ENCODE assay signal across 25 cellular contexts in the genomic region with DNA sequence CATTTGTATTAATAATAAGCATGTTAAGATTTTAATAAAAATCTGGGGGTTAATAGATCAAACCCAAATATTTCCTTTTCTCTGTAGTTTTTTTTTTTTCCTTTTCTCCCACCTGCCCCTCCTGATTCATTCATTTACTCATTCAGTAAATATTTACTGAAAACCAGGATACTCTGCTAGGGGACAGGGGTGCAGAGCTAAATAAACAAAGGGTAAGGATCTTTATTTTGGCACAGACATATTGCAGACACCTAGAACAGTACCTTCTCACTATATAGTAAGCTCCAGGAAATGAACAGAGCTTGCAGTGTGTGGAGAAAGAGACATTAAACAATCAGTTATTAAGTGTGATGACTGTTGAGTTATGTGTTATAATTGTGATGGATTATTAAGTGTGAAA.
DNase-seq lines count a peak whose midpoint lies in the region; ATAC-seq, FAIRE-seq and TF ChIP-seq lines count a peak whose summit lies in the region.
"Had no signal": no experiment of that assay in that cellular context is flagged by ENCODE, and none has a peak within 500 bp of the region (broad histone marks: within the 10 kb centered on the region; RNA-seq: fewer than 3 reads in every experiment).

No MANE protein-coding gene starts in this region.

- no peak for TF ChIP-seq EP300 in A549 (IDR thresholded peaks at IDR 0.05)

- peaks cover 32% of the 10 kb centered on the region for H3K4me1 ChIP-seq in A549
- H3K4me1 ChIP-seq in pancreas: no peaks in the 10 kb centered on the region
- H3K4me1 ChIP-seq: BE2C had no signal

- H3K27ac Mint-ChIP-seq in activated T-helper 1 cell treated with anti-CD3 and anti-CD28 coated beads, Interleukin-12 subunit alpha, Interleukin-12 subunit beta, Interleukin-2, Interleukin-4 antibody, amounts not matched to agents 30 ng/mL and 10 ng/mL and 1 ng/mL, durations not matched to agents 14 hours and 24 hours and 36 hours: no peak overlapping the region
- H3K27ac Mint-ChIP-seq: CD14-positive monocyte; CD8-positive, alpha-beta memory T cell; H9 had no signal

- H3K4me1 Mint-ChIP-seq in activated T-helper 1 cell treated with anti-CD3 and anti-CD28 coated beads, Interleukin-12 subunit alpha, Interleukin-12 subunit beta, Interleukin-2, Interleukin-4 antibody, amounts not matched to agents 30 ng/mL and 10 ng/mL and 1 ng/mL, durations not matched to agents 14 hours and 24 hours and 36 hours (ENCODE audit: low read depth): peaks cover 2% of the 10 kb centered on the region

- CTCF ChIA-PET in A549 (lab: Yijun Ruan, JAX): interaction anchor here (0.6 kb wide), 1 partner anchor 9 kb away, joined by 3 read pairs; no protein-coding TSS in a partner anchor

- no peak for TF ChIP-seq RAD21 in A549 (conservative IDR thresholded peaks at IDR 0.05 in 1 of 2, IDR thresholded peaks at IDR 0.05 in 1 of 2)

- no peak overlapping the region for H3K4me3 Mint-ChIP-seq in activated T-helper 1 cell treated with anti-CD3 and anti-CD28 coated beads, Interleukin-12 subunit alpha, Interleukin-12 subunit beta, Interleukin-2, Interleukin-4 antibody, amounts not matched to agents 30 ng/mL and 10 ng/mL and 1 ng/mL, durations not matched to agents 14 hours and 24 hours and 36 hours
- H3K4me3 Mint-ChIP-seq: CD14-positive monocyte; CD8-positive, alpha-beta memory T cell; H9 had no signal

- no peaks in the 10 kb centered on the region for H3K36me3 Mint-ChIP-seq in activated T-helper 1 cell treated with anti-CD3 and anti-CD28 coated beads, Interleukin-12 subunit alpha, Interleukin-12 subunit beta, Interleukin-2, Interleukin-4 antibody, amounts not matched to agents 30 ng/mL and 10 ng/mL and 1 ng/mL, durations not matched to agents 14 hours and 24 hours and 36 hours (ENCODE audit: low read depth)
- H3K36me3 Mint-ChIP-seq: CD14-positive monocyte had no signal

- TF ChIP-seq CTCF in A549 (IDR thresholded peaks at IDR 0.05) (no peak), VCaP (conservative IDR thresholded peaks at IDR 0.05) (no peak), pancreas (IDR thresholded peaks at IDR 0.05) (no peak)

- H3K4me2 ChIP-seq in A549: peak overlapping the region; percentile 60

- H3K27me3 ChIP-seq in pancreas: no peaks in the 10 kb centered on the region
- H3K27me3 ChIP-seq: BE2C had no signal

- POLR2A ChIA-PET in A549 (lab: Yijun Ruan, JAX): interaction anchor here (0.7 kb wide), 1 partner anchor 123 kb away, joined by 3 read pairs; no protein-coding TSS in a partner anchor

- H3K9me3 Mint-ChIP-seq in activated T-helper 1 cell treated with anti-CD3 and anti-CD28 coated beads, Interleukin-12 subunit alpha, Interleukin-12 subunit beta, Interleukin-2, Interleukin-4 antibody, amounts not matched to agents 30 ng/mL and 10 ng/mL and 1 ng/mL, durations not matched to agents 14 hours and 24 hours and 36 hours: no peaks in the 10 kb centered on the region
- H3K9me3 Mint-ChIP-seq: CD8-positive, alpha-beta memory T cell; H9 had no signal

- H3K4me3 ChIP-seq in A549: no peak overlapping the region
- H3K4me3 ChIP-seq in pancreas: no peak overlapping the region
- H3K4me3 ChIP-seq: GM23248, K562 had no signal

- FAIRE-seq in A549 (lab: Jason Lieb, UNC) (no peak), pancreas (lab: Jason Lieb, UNC) (no peak)
- FAIRE-seq: G401.6, HTR-8/SVneo, K562 had no signal

- intact Hi-C loops in activated T-helper 1 cell treated with anti-CD3 and anti-CD28 coated beads, Interleukin-12 subunit alpha, Interleukin-12 subunit beta, Interleukin-2, Interleukin-4 antibody, amounts not matched to agents 30 ng/mL and 10 ng/mL and 1 ng/mL, durations not matched to agents 14 hours and 24 hours and 36 hours (cut with micrococcal nuclease): no loop called here
- intact Hi-C loops in pancreas (cut with DNase I): no loop called here

- peak overlapping the region; percentile 55 to 63 for H3K27ac ChIP-seq in A549
- peak overlapping the region; percentile 8; the same call in 1 of the 2 replicates for H3K27ac ChIP-seq in VCaP
- no peak overlapping the region for H3K27ac ChIP-seq in pancreas
- H3K27ac ChIP-seq: 22Rv1, GM23248 had no signal

- no peaks in the 10 kb centered on the region for H3K9me3 ChIP-seq in A549
- no peaks in the 10 kb centered on the region for H3K9me3 ChIP-seq in pancreas
- H3K9me3 ChIP-seq: BE2C had no signal

- H3K27me3 Mint-ChIP-seq in activated T-helper 1 cell treated with anti-CD3 and anti-CD28 coated beads, Interleukin-12 subunit alpha, Interleukin-12 subunit beta, Interleukin-2, Interleukin-4 antibody, amounts not matched to agents 30 ng/mL and 10 ng/mL and 1 ng/mL, durations not matched to agents 14 hours and 24 hours and 36 hours (ENCODE audit: insufficient read depth): no peaks in the 10 kb centered on the region

- ATAC-seq in A549: peak; percentile 57 to 73; a peak in 4 of 6 replicates
- ATAC-seq in GM21381 (IDR thresholded peaks at IDR 0.05; ENCODE audit: unreplicated experiment): no peak
- ATAC-seq in pancreas: no peak
- ATAC-seq: K562 had no signal

- no peak for TF ChIP-seq POLR2A in A549 (IDR thresholded peaks at IDR 0.05; ENCODE audit: low read length)

- DNase-seq in DMS153 (lab: John Stamatoyannopoulos, UW): peak; percentile 39
- no peak for DNase-seq in DMS153 treated with DMSO at 0.1 percent for 48 hours (lab: John Stamatoyannopoulos, UW; ENCODE audit: unreplicated experiment)
- peak; percentile 13 to 31 for DNase-seq in A549 (ENCODE audit: low read depth in 1 of 2, low spot score in 1 of 2)
- DNase-seq in NCI-H146 treated with DMSO at 0.1 percent for 48 hours (lab: John Stamatoyannopoulos, UW; ENCODE audit: unreplicated experiment): peak; percentile 13
- DNase-seq in activated T-helper 1 cell treated with anti-CD3 and anti-CD28 coated beads, Interleukin-12 subunit alpha, Interleukin-12 subunit beta, Interleukin-2, Interleukin-4 antibody, amounts not matched to agents 30 ng/mL and 10 ng/mL and 1 ng/mL, durations not matched to agents 14 hours and 24 hours and 36 hours (ENCODE audit: low spot score): no peak
- no peak for DNase-seq in pancreas
- DNase-seq: ACHN; BE2C; CD8-positive, alpha-beta memory T cell; GM23248; H9; MM.1S; NCI-H1694 treated with DMSO at 0.1 percent for 48 hours; NCI-H446; NCI-H524 treated with DMSO at 0.1 percent for 48 hours; Right ventricle myocardium superior; RPMI8226; T-helper 1 cell had no signal

- H3K36me3 ChIP-seq in pancreas: no peaks in the 10 kb centered on the region
- H3K36me3 ChIP-seq: BE2C had no signal

TF ChIP-seq in A549, 52 proteins besides CTCF, POLR2A, EP300 and RAD21 (continues in another document):
- TF ChIP-seq NR3C1 (IDR thresholded peaks at IDR 0.05) (no peak), CBX2 (IDR thresholded peaks at IDR 0.05; ENCODE audit: borderline replicate concordance, low read depth) (no peak), KDM1A (IDR thresholded peaks at IDR 0.05; ENCODE audit: low read depth) (no peak), FOSL2 (IDR thresholded peaks at IDR 0.05) (peak; percentile 30; the same call in 1 of the 2 replicates), FOSL2 (CRISPR knock-in tag; IDR thresholded peaks at IDR 0.05) (peak; percentile 42; the same call in 1 of the 2 replicates), GATA3 (IDR thresholded peaks at IDR 0.05; ENCODE audit: borderline replicate concordance) (peak; percentile 59; the same call in 1 of the 2 replicates), HDAC2 (IDR thresholded peaks at IDR 0.05) (no peak), RNF2 (IDR thresholded peaks at IDR 0.05; ENCODE audit: borderline replicate concordance, low read depth) (no peak), MAFK (IDR thresholded peaks at IDR 0.05; ENCODE audit: partially characterized antibody) (no peak), FOXS1 (CRISPR knock-in tag; IDR thresholded peaks at IDR 0.05) (no peak), PHF8 (IDR thresholded peaks at IDR 0.05; ENCODE audit: borderline replicate concordance, low read depth) (no peak)
- TF ChIP-seq, protein P1, sequence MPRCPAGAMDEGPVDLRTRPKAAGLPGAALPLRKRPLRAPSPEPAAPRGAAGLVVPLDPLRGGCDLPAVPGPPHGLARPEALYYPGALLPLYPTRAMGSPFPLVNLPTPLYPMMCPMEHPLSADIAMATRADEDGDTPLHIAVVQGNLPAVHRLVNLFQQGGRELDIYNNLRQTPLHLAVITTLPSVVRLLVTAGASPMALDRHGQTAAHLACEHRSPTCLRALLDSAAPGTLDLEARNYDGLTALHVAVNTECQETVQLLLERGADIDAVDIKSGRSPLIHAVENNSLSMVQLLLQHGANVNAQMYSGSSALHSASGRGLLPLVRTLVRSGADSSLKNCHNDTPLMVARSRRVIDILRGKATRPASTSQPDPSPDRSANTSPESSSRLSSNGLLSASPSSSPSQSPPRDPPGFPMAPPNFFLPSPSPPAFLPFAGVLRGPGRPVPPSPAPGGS (IDR thresholded peaks at IDR 0.05): no peak
- TF ChIP-seq, protein P2, sequence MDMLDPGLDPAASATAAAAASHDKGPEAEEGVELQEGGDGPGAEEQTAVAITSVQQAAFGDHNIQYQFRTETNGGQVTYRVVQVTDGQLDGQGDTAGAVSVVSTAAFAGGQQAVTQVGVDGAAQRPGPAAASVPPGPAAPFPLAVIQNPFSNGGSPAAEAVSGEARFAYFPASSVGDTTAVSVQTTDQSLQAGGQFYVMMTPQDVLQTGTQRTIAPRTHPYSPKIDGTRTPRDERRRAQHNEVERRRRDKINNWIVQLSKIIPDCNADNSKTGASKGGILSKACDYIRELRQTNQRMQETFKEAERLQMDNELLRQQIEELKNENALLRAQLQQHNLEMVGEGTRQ (IDR thresholded peaks at IDR 0.05): no peak
- TF ChIP-seq, protein P3, sequence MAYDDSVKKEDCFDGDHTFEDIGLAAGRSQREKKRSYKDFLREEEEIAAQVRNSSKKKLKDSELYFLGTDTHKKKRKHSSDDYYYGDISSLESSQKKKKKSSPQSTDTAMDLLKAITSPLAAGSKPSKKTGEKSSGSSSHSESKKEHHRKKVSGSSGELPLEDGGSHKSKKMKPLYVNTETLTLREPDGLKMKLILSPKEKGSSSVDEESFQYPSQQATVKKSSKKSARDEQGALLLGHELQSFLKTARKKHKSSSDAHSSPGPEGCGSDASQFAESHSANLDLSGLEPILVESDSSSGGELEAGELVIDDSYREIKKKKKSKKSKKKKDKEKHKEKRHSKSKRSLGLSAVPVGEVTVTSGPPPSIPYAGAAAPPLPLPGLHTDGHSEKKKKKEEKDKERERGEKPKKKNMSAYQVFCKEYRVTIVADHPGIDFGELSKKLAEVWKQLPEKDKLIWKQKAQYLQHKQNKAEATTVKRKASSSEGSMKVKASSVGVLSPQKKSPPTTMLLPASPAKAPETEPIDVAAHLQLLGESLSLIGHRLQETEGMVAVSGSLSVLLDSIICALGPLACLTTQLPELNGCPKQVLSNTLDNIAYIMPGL (CRISPR knock-in tag; IDR thresholded peaks at IDR 0.05; ENCODE audit: borderline replicate concordance): no peak
- TF ChIP-seq, protein P4, sequence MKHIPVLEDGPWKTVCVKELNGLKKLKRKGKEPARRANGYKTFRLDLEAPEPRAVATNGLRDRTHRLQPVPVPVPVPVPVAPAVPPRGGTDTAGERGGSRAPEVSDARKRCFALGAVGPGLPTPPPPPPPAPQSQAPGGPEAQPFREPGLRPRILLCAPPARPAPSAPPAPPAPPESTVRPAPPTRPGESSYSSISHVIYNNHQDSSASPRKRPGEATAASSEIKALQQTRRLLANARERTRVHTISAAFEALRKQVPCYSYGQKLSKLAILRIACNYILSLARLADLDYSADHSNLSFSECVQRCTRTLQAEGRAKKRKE (CRISPR knock-in tag; IDR thresholded peaks at IDR 0.05; ENCODE audit: low read depth): no peak

Comparison
In these comparisons a context has a peak if more than half of its experiments do, and no peak if none do; other contexts are left out.
1. DNase-seq: peak in DMS153 (single experiment), A549 (2 of 2) and NCI-H146 treated with DMSO at 0.1 percent for 48 hours (single experiment); none in DMS153 treated with DMSO at 0.1 percent for 48 hours (single experiment), activated T-helper 1 cell treated with anti-CD3 and anti-CD28 coated beads, Interleukin-12 subunit alpha, Interleukin-12 subunit beta, Interleukin-2, Interleukin-4 antibody, amounts not matched to agents 30 ng/mL and 10 ng/mL and 1 ng/mL, durations not matched to agents 14 hours and 24 hours and 36 hours (single experiment) and pancreas (0 of 6).
2. ATAC-seq: peak in A549 (2 of 2); none in GM21381 (single experiment) and pancreas (0 of 4).
3. H3K27ac ChIP-seq: peak in A549 (2 of 2) and VCaP (single experiment); none in pancreas (0 of 4).